Comparison of ENCODE assay signal across 1 cellular context in genomic region chr2:85628658-85629057, GRCh38.
TF ChIP-seq lines count a peak whose summit lies in the region.

No MANE protein-coding gene starts in this region.

TF ChIP-seq in SK-N-SH, 30 proteins besides CTCF, POLR2A, EP300 and RAD21:
- no peak for TF ChIP-seq EZH2phosphoT487 (IDR thresholded peaks at IDR 0.05; ENCODE audit: borderline replicate concordance, low read depth)
- TF ChIP-seq, protein P1, sequence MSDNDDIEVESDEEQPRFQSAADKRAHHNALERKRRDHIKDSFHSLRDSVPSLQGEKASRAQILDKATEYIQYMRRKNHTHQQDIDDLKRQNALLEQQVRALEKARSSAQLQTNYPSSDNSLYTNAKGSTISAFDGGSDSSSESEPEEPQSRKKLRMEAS (IDR thresholded peaks at IDR 0.05; ENCODE audit: low read depth), result no peak
- TF ChIP-seq YY1 (IDR thresholded peaks at IDR 0.05; ENCODE audit: low read depth), result no peak
- no peak for TF ChIP-seq TEAD4 (IDR thresholded peaks at IDR 0.05; ENCODE audit: borderline replicate concordance, insufficient read depth)
- no peak for TF ChIP-seq TAF1 (IDR thresholded peaks at IDR 0.05; ENCODE audit: borderline replicate concordance, low read depth, low read length)
- no peak for TF ChIP-seq SMC3 (IDR thresholded peaks at IDR 0.05; ENCODE audit: low read depth, low read length)
- TF ChIP-seq GATA2 (CRISPR knock-in tag; IDR thresholded peaks at IDR 0.05), result no peak
- no peak for TF ChIP-seq FOSL2 (IDR thresholded peaks at IDR 0.05; ENCODE audit: borderline replicate concordance, low read depth)
- no peak for TF ChIP-seq USF2 (IDR thresholded peaks at IDR 0.05; ENCODE audit: borderline replicate concordance, low read depth, low read length)
- no peak for TF ChIP-seq NFIC (IDR thresholded peaks at IDR 0.05; ENCODE audit: borderline replicate concordance)
- TF ChIP-seq, protein P2, sequence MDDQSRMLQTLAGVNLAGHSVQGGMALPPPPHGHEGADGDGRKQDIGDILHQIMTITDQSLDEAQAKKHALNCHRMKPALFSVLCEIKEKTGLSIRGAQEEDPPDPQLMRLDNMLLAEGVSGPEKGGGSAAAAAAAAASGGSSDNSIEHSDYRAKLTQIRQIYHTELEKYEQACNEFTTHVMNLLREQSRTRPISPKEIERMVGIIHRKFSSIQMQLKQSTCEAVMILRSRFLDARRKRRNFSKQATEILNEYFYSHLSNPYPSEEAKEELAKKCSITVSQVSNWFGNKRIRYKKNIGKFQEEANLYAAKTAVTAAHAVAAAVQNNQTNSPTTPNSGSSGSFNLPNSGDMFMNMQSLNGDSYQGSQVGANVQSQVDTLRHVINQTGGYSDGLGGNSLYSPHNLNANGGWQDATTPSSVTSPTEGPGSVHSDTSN (IDR thresholded peaks at IDR 0.05), result no peak
TF ChIP-seq in SK-N-SH: peak in this region for 0.
